In the genomic region with DNA sequence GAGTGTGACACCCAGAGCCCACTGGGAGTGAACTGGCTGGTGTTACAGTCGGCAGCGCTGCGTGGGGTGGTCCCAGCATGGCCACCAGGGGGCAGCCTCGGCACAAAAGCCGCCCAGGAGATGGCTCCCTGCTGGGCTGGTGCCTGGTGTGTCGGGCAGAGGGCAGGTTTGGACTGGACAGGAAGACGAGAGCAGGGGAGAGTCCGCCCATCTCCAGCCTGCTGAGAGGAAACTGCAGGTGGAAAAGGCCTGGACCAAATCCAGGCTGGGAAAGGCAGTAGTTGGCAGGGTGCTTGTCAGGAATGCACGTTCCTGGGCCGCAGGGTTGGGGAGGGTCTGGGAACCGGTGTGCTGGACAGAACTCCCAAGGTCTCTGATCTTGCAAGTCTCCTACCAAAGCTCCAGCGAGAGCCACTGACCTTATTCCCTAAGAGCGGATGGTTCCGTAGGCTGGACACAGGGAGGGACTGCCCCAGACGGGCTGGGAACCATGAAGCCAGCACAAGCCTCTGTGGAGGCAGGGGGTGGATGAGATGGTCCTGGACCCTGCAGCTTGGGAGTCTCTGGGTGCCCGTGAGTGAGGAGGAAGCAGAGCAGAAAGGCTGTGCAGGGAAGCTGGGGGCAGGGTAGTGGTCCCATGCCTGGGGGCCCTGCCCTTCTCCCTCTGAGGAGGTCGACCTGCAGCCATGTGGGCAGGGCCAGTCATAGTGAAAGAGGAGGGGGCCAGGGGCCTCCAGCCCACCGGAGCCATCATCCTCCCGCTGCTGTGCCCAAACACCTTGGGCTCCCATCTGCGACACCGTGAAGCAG, we compare ENCODE assay signal across 8 cellular contexts. TPM values are rescaled to one million over a fixed set of nuclear protein-coding genes. Genes with fewer than 3 reads are reported as not detected.
DNase-seq lines count a peak whose midpoint lies in the region; ATAC-seq lines count a peak whose summit lies in the region.

No MANE protein-coding gene starts in this region.

- H3K4me2 ChIP-seq in BLaER1 treated with 17β-estradiol and CSF1 and Interleukin-3, amounts not matched to agents 10 nM and 100 nM = peak overlapping the region; percentile 70 to 100 (median 98); a peak in 21 of 22 replicates

- POLR2A ChIA-PET in activated CD4-positive, alpha-beta T cell treated with anti-CD3 and anti-CD28 coated beads for 36 hours (lab: Charles Lee) = no interaction called here

- no peaks in the 10 kb centered on the region for H3K9me3 Mint-ChIP-seq in activated CD4-positive, alpha-beta T cell treated with anti-CD3 and anti-CD28 coated beads for 36 hours (ENCODE audit: low read depth)
- H3K9me3 Mint-ChIP-seq in central memory CD8-positive, alpha-beta T cell = no peaks in the 10 kb centered on the region

- DNase-seq in NCI-H226 = peak; percentile 79
- peak; percentile 92 for DNase-seq in activated CD4-positive, alpha-beta T cell treated with anti-CD3 and anti-CD28 coated beads for 36 hours
- peak; percentile 80 to 91 for DNase-seq in central memory CD8-positive, alpha-beta T cell (ENCODE audit: low spot score in 2 of 2)
- DNase-seq in left lobe of liver (ENCODE audit: low spot score) = peak; percentile 90
- peak; percentile 77 to 94 for DNase-seq in stimulated activated CD4-positive, alpha-beta T cell treated with anti-CD3 and anti-CD28 coated beads, Interleukin-4, amount 100 ng/mL, for 48 hours (ENCODE audit: low read depth in 2 of 2)
- no peak for DNase-seq in NCI-H128 (lab: John Stamatoyannopoulos, UW; ENCODE audit: unreplicated experiment)

- ATAC-seq in GM21529 (IDR thresholded peaks at IDR 0.05; ENCODE audit: unreplicated experiment) = peak; percentile 63
- ATAC-seq in activated CD4-positive, alpha-beta T cell treated with anti-CD3 and anti-CD28 coated beads for 36 hours = peak; percentile 86
- peak; percentile 90 for ATAC-seq in central memory CD8-positive, alpha-beta T cell (replicated peaks; ENCODE audit: extremely low read depth, poor library complexity, severe bottlenecking)
- peak; percentile 81 for ATAC-seq in left lobe of liver

- H3K27ac ChIP-seq in BLaER1 treated with 17β-estradiol and CSF1 and Interleukin-3, amounts not matched to agents 10 nM and 100 nM = no peak overlapping the region

- H3K4me1 ChIP-seq in BLaER1 treated with 17β-estradiol and CSF1 and Interleukin-3, amounts not matched to agents 10 nM and 100 nM = peaks cover 27 to 77% (median 55%) of the 10 kb centered on the region in 10 experiments

- peak overlapping the region; percentile 19 for H3K4me3 Mint-ChIP-seq in activated CD4-positive, alpha-beta T cell treated with anti-CD3 and anti-CD28 coated beads for 36 hours
- peak overlapping the region; percentile 51 for H3K4me3 Mint-ChIP-seq in central memory CD8-positive, alpha-beta T cell

- H4K20me1 ChIP-seq in BLaER1 treated with 17β-estradiol and CSF1 and Interleukin-3, amounts not matched to agents 10 nM and 100 nM = peaks cover 0 to 39% (median 13%) of the 10 kb centered on the region in 11 experiments; a peak in 11 of 22 replicates

- no peaks in the 10 kb centered on the region for H3K36me3 ChIP-seq in BLaER1 treated with 17β-estradiol and CSF1 and Interleukin-3, amounts not matched to agents 10 nM and 100 nM

- peaks cover 0 to 12% (median 0%) of the 10 kb centered on the region in 11 experiments; a peak in 5 of 22 replicates for H3K27me3 ChIP-seq in BLaER1 treated with 17β-estradiol and CSF1 and Interleukin-3, amounts not matched to agents 10 nM and 100 nM

- peaks cover 6% of the 10 kb centered on the region for H3K4me1 Mint-ChIP-seq in activated CD4-positive, alpha-beta T cell treated with anti-CD3 and anti-CD28 coated beads for 36 hours
- peaks cover 9% of the 10 kb centered on the region for H3K4me1 Mint-ChIP-seq in central memory CD8-positive, alpha-beta T cell

- H3K27me3 Mint-ChIP-seq in activated CD4-positive, alpha-beta T cell treated with anti-CD3 and anti-CD28 coated beads for 36 hours = peaks cover 16% of the 10 kb centered on the region
- peaks cover 18% of the 10 kb centered on the region for H3K27me3 Mint-ChIP-seq in central memory CD8-positive, alpha-beta T cell

- CTCF ChIA-PET in activated CD4-positive, alpha-beta T cell treated with anti-CD3 and anti-CD28 coated beads for 36 hours (lab: Charles Lee) = interaction anchor here (0.6 to 4.8 kb wide), 6 partner anchors 8 to 142 kb away, joined by 3 to 70 read pairs (median 3); no protein-coding TSS in a partner anchor

- H3K27ac Mint-ChIP-seq in activated CD4-positive, alpha-beta T cell treated with anti-CD3 and anti-CD28 coated beads for 36 hours = no peak overlapping the region
- peak overlapping the region; percentile 11 for H3K27ac Mint-ChIP-seq in central memory CD8-positive, alpha-beta T cell (ENCODE audit: low read depth)

- no peaks in the 10 kb centered on the region for H3K36me3 Mint-ChIP-seq in activated CD4-positive, alpha-beta T cell treated with anti-CD3 and anti-CD28 coated beads for 36 hours (ENCODE audit: low read depth)
- peaks cover 3% of the 10 kb centered on the region for H3K36me3 Mint-ChIP-seq in central memory CD8-positive, alpha-beta T cell (ENCODE audit: insufficient read depth)

- intact Hi-C loops in activated CD4-positive, alpha-beta T cell treated with anti-CD3 and anti-CD28 coated beads for 36 hours (cut with DNase I, micrococcal nuclease) = loop anchor here (1.0 to 5.0 kb wide), 4 partner anchors 69 to 206 kb away; a partner anchor contains a TSS

- peak overlapping the region in 2 of 10 experiments; percentile 53 to 66; a peak in 2 of 20 replicates for H3K4me3 ChIP-seq in BLaER1 treated with 17β-estradiol and CSF1 and Interleukin-3, amounts not matched to agents 10 nM and 100 nM

- no peaks in the 10 kb centered on the region for H3K9me3 ChIP-seq in BLaER1 treated with 17β-estradiol and CSF1 and Interleukin-3, amounts not matched to agents 10 nM and 100 nM (replicated peaks in 1 of 11)

- H3K9ac ChIP-seq in BLaER1 treated with 17β-estradiol and CSF1 and Interleukin-3, amounts not matched to agents 10 nM and 100 nM = peak overlapping the region in 5 of 11 experiments; percentile 9 to 76 (median 68); a peak in 5 of 22 replicates

RNA-seq across cellular contexts. Expression of a gene that starts 1.8 kb away (rescaled TPM):
- total RNA-seq in activated CD4-positive, alpha-beta T cell treated with anti-CD3 and anti-CD28 coated beads for 36 hours = under 1 TPM; 0.07 to 0.11 TPM
- total RNA-seq in left lobe of liver = 5.5 TPM

RNA-seq across cellular contexts. Expression of a gene that starts 9.2 kb away (rescaled TPM):
- total RNA-seq in activated CD4-positive, alpha-beta T cell treated with anti-CD3 and anti-CD28 coated beads for 36 hours = 1 to 10 TPM; 1.1 to 1.9 TPM
- 2.2 TPM for total RNA-seq in left lobe of liver

RNA-seq across cellular contexts. Expression of a gene that starts 44.5 kb away (rescaled TPM):
- total RNA-seq in activated CD4-positive, alpha-beta T cell treated with anti-CD3 and anti-CD28 coated beads for 36 hours = 10 to 100 TPM; 52.0 to 62.7 TPM
- 1.4 TPM for total RNA-seq in left lobe of liver

RNA-seq across cellular contexts. Expression of a gene that starts 51.7 kb away (rescaled TPM):
- not detected for total RNA-seq in activated CD4-positive, alpha-beta T cell treated with anti-CD3 and anti-CD28 coated beads for 36 hours
- total RNA-seq in left lobe of liver = not detected

Comparison
In these comparisons a context has a peak if more than half of its experiments do, and no peak if none do; other contexts are left out.
1. RNA of a gene that starts 44.5 kb away (total RNA-seq): 52.0 to 62.7 TPM in activated CD4-positive, alpha-beta T cell treated with anti-CD3 and anti-CD28 coated beads for 36 hours; 1.4 TPM in left lobe of liver (single experiment); every median in the first group is over 10 times any median in the second.
2. Peak in every context shown above with its lines, with median percentiles within 50 percentile points of each other: ATAC-seq.